In genomic region chr11:66842501-66842895, GRCh38 we compare ENCODE assay signal across 8 cellular contexts.
DNase-seq lines count a peak whose midpoint lies in the region; ATAC-seq and TF ChIP-seq lines count a peak whose summit lies in the region.

No MANE protein-coding gene starts in this region.

- H3K4me3 ChIP-seq in DND-41 (ENCODE audit: low read depth in 1 of 2, low read length in 2 of 2) (peak overlapping the region; percentile 77 to 82), Loucy (ENCODE audit: low read length, poor library complexity, severe bottlenecking) (peak overlapping the region; percentile 95), neuron (ENCODE audit: low read length) (peak overlapping the region; percentile 61)
- H3K4me3 ChIP-seq in effector memory CD4-positive, alpha-beta T cell (ENCODE audit: insufficient read depth, low read depth, low read length, poor library complexity, severe bottlenecking), result peak overlapping the region; percentile 97

- H2AFZ ChIP-seq in DND-41 (ENCODE audit: low read depth, low read length) (peak overlapping the region; percentile 79), Loucy (ENCODE audit: low read length) (no peak overlapping the region), neuron (ENCODE audit: low read depth, low read length) (peak overlapping the region; percentile 35)

- H3K9ac ChIP-seq in DND-41 (ENCODE audit: low read depth, low read length) (peak overlapping the region; percentile 97), Loucy (ENCODE audit: low read depth, low read length, poor library complexity, severe bottlenecking) (peak overlapping the region; percentile 97)

- H3K27me3 ChIP-seq in DND-41 (ENCODE audit: insufficient read depth, low read length, poor library complexity) (no peaks in the 10 kb centered on the region), Loucy (ENCODE audit: insufficient read depth, low read length, poor library complexity, severe bottlenecking) (no peaks in the 10 kb centered on the region), neuron (ENCODE audit: insufficient read depth, low read length) (no peaks in the 10 kb centered on the region)
- no peaks in the 10 kb centered on the region for H3K27me3 ChIP-seq in effector memory CD4-positive, alpha-beta T cell (replicated peaks; ENCODE audit: control insufficient read depth, insufficient read depth, low read length, poor library complexity, severe bottlenecking)

- H4K20me1 ChIP-seq in DND-41 (ENCODE audit: insufficient read depth, low read length), result peaks cover 45% of the 10 kb centered on the region
- H4K20me1 ChIP-seq in Loucy (ENCODE audit: insufficient read depth, low read length, poor library complexity, severe bottlenecking), result peaks cover 26% of the 10 kb centered on the region

- H3K36me3 ChIP-seq in DND-41 (ENCODE audit: insufficient read depth, low read length) (peaks cover 70% of the 10 kb centered on the region), Loucy (ENCODE audit: insufficient read depth, low read length) (peaks cover 6% of the 10 kb centered on the region; the same call in 1 of the 2 replicates), neuron (ENCODE audit: insufficient read depth, low read length) (peaks cover 49% of the 10 kb centered on the region)
- peaks cover 24% of the 10 kb centered on the region for H3K36me3 ChIP-seq in effector memory CD4-positive, alpha-beta T cell (ENCODE audit: control insufficient read depth, insufficient read depth, low read length)

- no peaks in the 10 kb centered on the region for H3K9me3 ChIP-seq in DND-41 (ENCODE audit: insufficient read depth, low read length, severe bottlenecking)
- no peaks in the 10 kb centered on the region for H3K9me3 ChIP-seq in Loucy (ENCODE audit: insufficient read depth, low read depth, low read length)
- H3K9me3 ChIP-seq in effector memory CD4-positive, alpha-beta T cell (ENCODE audit: control insufficient read depth, low read length), result no peaks in the 10 kb centered on the region
- no peaks in the 10 kb centered on the region for H3K9me3 ChIP-seq in neuron (ENCODE audit: low read length)

- TF ChIP-seq CTCF in DND-41 (IDR thresholded peaks at IDR 0.05; ENCODE audit: borderline replicate concordance, extremely low read depth, low read length, poor library complexity, severe bottlenecking) (no peak), Loucy (conservative IDR thresholded peaks at IDR 0.05; ENCODE audit: low read length) (no peak)

- 0 out of 2 replicates have a peak, but pooled peaks cover 3% of the 10 kb centered on the region for H3F3A ChIP-seq in Loucy (ENCODE audit: low read depth)

- ATAC-seq in DND-41 (ENCODE audit: insufficient read depth, low read depth), result peak; percentile 7; the same call in 2 of the 3 replicates
- ATAC-seq in GM18517 (IDR thresholded peaks at IDR 0.05; ENCODE audit: unreplicated experiment), result no peak
- no peak for ATAC-seq in HG02938 (IDR thresholded peaks at IDR 0.05; ENCODE audit: unreplicated experiment)

- peaks cover 60% of the 10 kb centered on the region for H3K79me2 ChIP-seq in DND-41 (ENCODE audit: insufficient read depth, low read length)
- peaks cover 58% of the 10 kb centered on the region for H3K79me2 ChIP-seq in Loucy (ENCODE audit: insufficient read depth, low read length)

- no peaks in the 10 kb centered on the region for H3K9me2 ChIP-seq in Loucy (replicated peaks; ENCODE audit: low read depth, low read length)

- no peak for DNase-seq in DND-41
- no peak for DNase-seq in effector memory CD4-positive, alpha-beta T cell
- no peak for DNase-seq in superior temporal gyrus (ENCODE audit: extremely low spot score)
- no peak for DNase-seq in SIG-M5 (lab: John Stamatoyannopoulos, UW)

- H3K4me2 ChIP-seq in DND-41 (ENCODE audit: insufficient read depth, low read length) (peak overlapping the region; percentile 97), Loucy (ENCODE audit: low read depth, low read length, poor library complexity, severe bottlenecking) (peak overlapping the region; percentile 97)

- H3K4me1 ChIP-seq in DND-41 (ENCODE audit: insufficient read depth, low read length) (peaks cover 40% of the 10 kb centered on the region), Loucy (ENCODE audit: insufficient read depth, low read length, poor library complexity, severe bottlenecking) (peaks cover 35% of the 10 kb centered on the region), neuron (ENCODE audit: insufficient read depth, low read length) (peaks cover 20% of the 10 kb centered on the region)
- H3K4me1 ChIP-seq in effector memory CD4-positive, alpha-beta T cell (ENCODE audit: control insufficient read depth, insufficient read depth, low read length, poor library complexity, severe bottlenecking), result peaks cover 31% of the 10 kb centered on the region

- peak overlapping the region; percentile 95 for H3K27ac ChIP-seq in DND-41 (ENCODE audit: low read length)
- peak overlapping the region; percentile 98 for H3K27ac ChIP-seq in effector memory CD4-positive, alpha-beta T cell (ENCODE audit: insufficient read depth, low read length, poor library complexity, severe bottlenecking)
